ENCODE assay signal across 8 cellular contexts in genomic region chr18:32549248-32549842, GRCh38.
A peak's percentile ranks its signal among the peaks of the same experiment; 100 is the strongest.
DNase-seq lines count a peak whose midpoint lies in the region; ATAC-seq and TF ChIP-seq lines count a peak whose summit lies in the region.

No MANE protein-coding gene starts in this region.

- WGBS in liver: 5% methylated on average over 3 of the region's 3 CpGs

- no peak for TF ChIP-seq POLR2A in GM18505 (IDR thresholded peaks at IDR 0.05; ENCODE audit: borderline replicate concordance, extremely low read depth, insufficient read depth, insufficient read length)

- TF ChIP-seq CTCF in AG04450 (IDR thresholded peaks at IDR 0.05; ENCODE audit: low read depth, low read length): peak; percentile 72
- TF ChIP-seq CTCF in liver (IDR thresholded peaks at IDR 0.05; ENCODE audit: low read depth, low read length, missing input control): peak; percentile 85

- H3K9ac ChIP-seq in liver (ENCODE audit: low read depth in 1 of 2, low read length in 2 of 2): no peak overlapping the region

- peak; percentile 91 to 95 for TF ChIP-seq RAD21 in liver (IDR thresholded peaks at IDR 0.05)

- POLR2A ChIA-PET in AG04450 (lab: Yijun Ruan, JAX): no interaction called here

- ATAC-seq in GM18505 (IDR thresholded peaks at IDR 0.05; ENCODE audit: unreplicated experiment) (peak; percentile 77), HG02885 (IDR thresholded peaks at IDR 0.05; ENCODE audit: poor library complexity, unreplicated experiment) (peak; percentile 88)

- H3K9me3 ChIP-seq in AG04450 (ENCODE audit: control insufficient read depth, insufficient read depth, low read length) (no peaks in the 10 kb centered on the region), liver (ENCODE audit: control insufficient read depth in 4 of 4, low read length in 3 of 4) (no peaks in the 10 kb centered on the region)

- no peak for DNase-seq in AG04450 (ENCODE audit: low read depth, low spot score)
- peak; percentile 84 for DNase-seq in NCI-H146 (lab: John Stamatoyannopoulos, UW)
- peak in 3 of 5 donors; percentile 8 to 25 (median 14) for DNase-seq in T-helper 1 cell
- DNase-seq in central memory CD4-positive, alpha-beta T cell: peak; percentile 16
- peak; percentile 20 for DNase-seq in stimulated activated CD8-positive, alpha-beta memory T cell treated with anti-CD3 and anti-CD28 coated beads, Interleukin-4, amount 100 ng/mL, for 24 hours (ENCODE audit: low read depth)

- H3K27me3 ChIP-seq in AG04450 (ENCODE audit: control insufficient read depth, insufficient read depth, low read length) (peaks cover 3% of the 10 kb centered on the region), liver (ENCODE audit: control insufficient read depth in 4 of 4, insufficient read depth in 4 of 4, low read length in 3 of 4) (no peaks in the 10 kb centered on the region)

- no peaks in the 10 kb centered on the region for H3K36me3 ChIP-seq in liver (ENCODE audit: control insufficient read depth in 4 of 4, insufficient read depth in 3 of 4, low read depth in 1 of 4, low read length in 3 of 4)

- H3K27ac ChIP-seq in AG04450 (ENCODE audit: low read depth, low read length) (no peak overlapping the region), liver (ENCODE audit: low read depth in 1 of 2, low read length in 2 of 2) (no peak overlapping the region)

- H3K4me3 ChIP-seq in AG04450 (ENCODE audit: low read depth, low read length) (no peak overlapping the region), liver (ENCODE audit: low read depth in 1 of 3, low read length in 3 of 3) (no peak overlapping the region)

- CTCF ChIA-PET in AG04450 (lab: Charles Lee): interaction anchor here (0.6 to 9.5 kb wide), 7 partner anchors 78 to 607 kb away, joined by 3 to 220 read pairs (median 9); partner anchors contain the start of genes GAREM1 and TRAPPC8

- H3K4me1 ChIP-seq in liver (ENCODE audit: control insufficient read depth in 4 of 4, insufficient read depth in 4 of 4, low read length in 3 of 4): no peaks in the 10 kb centered on the region

TF ChIP-seq in liver, 16 proteins besides CTCF, POLR2A, EP300 and RAD21:
- TF ChIP-seq REST (IDR thresholded peaks at IDR 0.05) (no peak), TAF1 (conservative IDR thresholded peaks at IDR 0.05) (no peak), JUND (IDR thresholded peaks at IDR 0.05) (no peak), HNF4G (IDR thresholded peaks at IDR 0.05) (no peak), FOXA1 (IDR thresholded peaks at IDR 0.05) (peak; percentile 13), SP1 (IDR thresholded peaks at IDR 0.05) (no peak)
- TF ChIP-seq, protein P1, sequence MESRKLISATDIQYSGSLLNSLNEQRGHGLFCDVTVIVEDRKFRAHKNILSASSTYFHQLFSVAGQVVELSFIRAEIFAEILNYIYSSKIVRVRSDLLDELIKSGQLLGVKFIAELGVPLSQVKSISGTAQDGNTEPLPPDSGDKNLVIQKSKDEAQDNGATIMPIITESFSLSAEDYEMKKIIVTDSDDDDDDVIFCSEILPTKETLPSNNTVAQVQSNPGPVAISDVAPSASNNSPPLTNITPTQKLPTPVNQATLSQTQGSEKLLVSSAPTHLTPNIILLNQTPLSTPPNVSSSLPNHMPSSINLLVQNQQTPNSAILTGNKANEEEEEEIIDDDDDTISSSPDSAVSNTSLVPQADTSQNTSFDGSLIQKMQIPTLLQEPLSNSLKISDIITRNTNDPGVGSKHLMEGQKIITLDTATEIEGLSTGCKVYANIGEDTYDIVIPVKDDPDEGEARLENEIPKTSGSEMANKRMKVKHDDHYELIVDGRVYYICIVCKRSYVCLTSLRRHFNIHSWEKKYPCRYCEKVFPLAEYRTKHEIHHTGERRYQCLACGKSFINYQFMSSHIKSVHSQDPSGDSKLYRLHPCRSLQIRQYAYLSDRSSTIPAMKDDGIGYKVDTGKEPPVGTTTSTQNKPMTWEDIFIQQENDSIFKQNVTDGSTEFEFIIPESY (IDR thresholded peaks at IDR 0.05): no peak
TF ChIP-seq in liver: peak in this region for 1.
